In genomic region chr20:17968366-17969275, GRCh38 we compare ENCODE assay signal across 8 cellular contexts. TPM values are rescaled to one million over a fixed set of nuclear protein-coding genes. Genes with fewer than 3 reads are reported as not detected.
A peak's percentile ranks its signal among the peaks of the same experiment; 100 is the strongest.
DNase-seq lines count a peak whose midpoint lies in the region; ATAC-seq lines count a peak whose summit lies in the region.

TSS of gene MGME1 (plus strand) at chr20:17969018. CDS start at chr20:17969860, 842 bp downstream.
TSS of gene SNX5 (minus strand) at chr20:17968794. CDS start at chr20:17968425, 369 bp downstream.

- no peaks in the 10 kb centered on the region for H3K9me3 Mint-ChIP-seq in dendritic cell treated with granulocyte-macrophage colony-stimulating factor and Interleukin-4, amounts not matched to agents 40 ng/mL and 50 ng/mL, for 4 days

- H3K4me1 Mint-ChIP-seq in dendritic cell treated with granulocyte-macrophage colony-stimulating factor and Interleukin-4, amounts not matched to agents 40 ng/mL and 50 ng/mL, for 4 days (ENCODE audit: low read depth): peaks cover 60% of the 10 kb centered on the region

- DNase-seq in C1 segment of cervical spinal cord (lab: John Stamatoyannopoulos, UW) (peak; percentile 90 to 100 (median 99)), NCI-H748 treated with DMSO at 0.1 percent for 48 hours (lab: John Stamatoyannopoulos, UW) (peak; percentile 99), left lobe of liver (ENCODE audit: low spot score) (peak; percentile 100)
- peak; percentile 98 to 99 for DNase-seq in activated CD4-positive, alpha-beta T cell treated with anti-CD3 and anti-CD28 coated beads, Interleukin-2, amount 50 U/mL, for 24 hours (ENCODE audit: low read depth in 1 of 2, low spot score in 1 of 2)
- peak; percentile 99 for DNase-seq in stimulated activated CD4-positive, alpha-beta T cell treated with anti-CD3 and anti-CD28 coated beads, Interleukin-2, amount 100 ng/mL, for 4 hours (ENCODE audit: low read depth)

- peak within 1 kb of the TSS; percentile 90 for H3K4me3 Mint-ChIP-seq in dendritic cell treated with granulocyte-macrophage colony-stimulating factor and Interleukin-4, amounts not matched to agents 40 ng/mL and 50 ng/mL, for 4 days

- no peaks in the 10 kb centered on the region for H3K27me3 Mint-ChIP-seq in dendritic cell treated with granulocyte-macrophage colony-stimulating factor and Interleukin-4, amounts not matched to agents 40 ng/mL and 50 ng/mL, for 4 days

- peaks cover 52% of the 10 kb centered on the region for H3K36me3 Mint-ChIP-seq in dendritic cell treated with granulocyte-macrophage colony-stimulating factor and Interleukin-4, amounts not matched to agents 40 ng/mL and 50 ng/mL, for 4 days (ENCODE audit: low read depth)

- peak; percentile 72 for ATAC-seq in GM19372 (IDR thresholded peaks at IDR 0.05; ENCODE audit: low read depth, unreplicated experiment)
- peak; percentile 67 for ATAC-seq in HG03558 (IDR thresholded peaks at IDR 0.05; ENCODE audit: extremely low read depth, unreplicated experiment)
- peak; percentile 90 for ATAC-seq in left lobe of liver

- intact Hi-C loops in dendritic cell treated with granulocyte-macrophage colony-stimulating factor and Interleukin-4, amounts not matched to agents 40 ng/mL and 50 ng/mL, for 4 days (cut with micrococcal nuclease): loop anchor here (1.0 kb wide), 1 partner anchor 286 kb away; the partner anchor contains the start of gene RRBP1

- H3K27ac Mint-ChIP-seq in dendritic cell treated with granulocyte-macrophage colony-stimulating factor and Interleukin-4, amounts not matched to agents 40 ng/mL and 50 ng/mL, for 4 days: peak within 1 kb of the TSS; percentile 98

RNA-seq across cellular contexts. Expression of gene MGME1, which starts in this region (rescaled TPM):
- 5.7 TPM for total RNA-seq in left lobe of liver

RNA-seq across cellular contexts. Expression of gene SNX5, which starts in this region (rescaled TPM):
- 29.2 TPM for total RNA-seq in left lobe of liver

Comparison
In these comparisons a context has a peak if more than half of its experiments do, and no peak if none do; other contexts are left out.
1. Peak in every context shown above with its lines: DNase-seq and ATAC-seq.